ENCODE assay signal across 8 cellular contexts in the genomic region with DNA sequence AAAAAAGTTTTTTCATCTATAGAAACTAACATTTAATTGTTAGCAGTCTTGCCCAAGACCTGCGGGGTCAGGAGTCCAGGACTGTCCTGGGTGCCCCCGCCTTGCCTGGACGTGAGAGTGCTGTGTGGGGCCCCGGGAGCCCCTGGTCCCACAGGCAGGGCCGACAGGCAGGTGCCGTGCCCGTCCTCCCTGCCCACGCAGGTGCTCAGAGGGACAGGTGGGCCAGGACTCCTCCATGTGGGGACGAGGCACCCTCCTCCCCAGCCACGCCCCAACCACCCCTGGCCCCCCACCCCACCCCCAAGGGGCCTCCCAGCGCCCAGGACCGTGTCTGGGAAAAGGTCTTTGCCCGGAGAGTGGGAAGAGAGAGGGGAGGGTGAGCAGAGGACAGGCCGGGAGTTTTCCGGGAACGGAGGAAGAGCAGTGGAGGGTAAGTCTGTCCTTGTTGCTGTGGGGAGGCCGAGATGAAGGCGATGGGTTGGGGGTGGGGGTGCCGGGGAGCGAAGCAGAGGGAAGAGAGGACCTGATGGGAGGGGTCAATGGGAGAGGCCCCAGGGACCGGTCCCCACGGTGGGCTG. TPM values are rescaled to one million over a fixed set of nuclear protein-coding genes. Genes with fewer than 3 reads are reported as not detected.
DNase-seq lines count a peak whose midpoint lies in the region; ATAC-seq and TF ChIP-seq lines count a peak whose summit lies in the region.

No MANE protein-coding gene starts in this region.

- peaks cover 3% of the 10 kb centered on the region for H3K4me1 ChIP-seq in muscle layer of colon (ENCODE audit: insufficient read depth, low read length)

- TF ChIP-seq CTCF in AG10803 (conservative IDR thresholded peaks at IDR 0.05; ENCODE audit: low read length): no peak

- no peaks in the 10 kb centered on the region for H3K9me3 ChIP-seq in MG63
- H3K9me3 ChIP-seq in muscle layer of colon (ENCODE audit: low read length): no peaks in the 10 kb centered on the region

- H3K4me3 ChIP-seq in AG10803 (ENCODE audit: low read length): peak overlapping the region; percentile 58
- H3K4me3 ChIP-seq in MG63: peak overlapping the region; percentile 65
- peak overlapping the region; percentile 38 to 75 for H3K4me3 ChIP-seq in muscle layer of colon (ENCODE audit: low read depth in 1 of 2, low read length in 2 of 2)

- DNase-seq in AG10803 (ENCODE audit: low read depth) (no peak), MG63 (no peak), NCI-H1694 treated with DMSO at 0.1 percent for 48 hours (lab: John Stamatoyannopoulos, UW) (no peak), D341Med (ENCODE audit: low spot score) (no peak)
- DNase-seq in effector CD8-positive, alpha-beta T cell (lab: John Stamatoyannopoulos, UW): no peak

- H3K36me3 ChIP-seq in MG63: no peaks in the 10 kb centered on the region
- no peaks in the 10 kb centered on the region for H3K36me3 ChIP-seq in muscle layer of colon (ENCODE audit: insufficient read depth, low read length)

- no peak overlapping the region for H3K9ac ChIP-seq in muscle layer of colon (ENCODE audit: low read length)

- H3K27ac ChIP-seq in cingulate gyrus (ENCODE audit: low read depth, low read length) (peak overlapping the region; percentile 99), muscle layer of colon (ENCODE audit: low read depth, low read length) (peak overlapping the region; percentile 58)

- H3K27me3 ChIP-seq in MG63 (no peaks in the 10 kb centered on the region), muscle layer of colon (ENCODE audit: control insufficient read depth in 1 of 2, insufficient read depth in 2 of 2, low read length in 2 of 2) (no peaks in the 10 kb centered on the region)

- ATAC-seq in HG03159 (IDR thresholded peaks at IDR 0.05; ENCODE audit: unreplicated experiment): no peak

RNA-seq across cellular contexts. Expression of a gene that starts 2.7 kb away (rescaled TPM):
- not detected in 2 replicates for total RNA-seq in MG63 (2014; rRNA removed; shearing (Covaris generic); ENCODE audit: low replicate concordance)

RNA-seq across cellular contexts. Expression of a gene that starts 4.3 kb away (rescaled TPM):
- not detected in 2 replicates for total RNA-seq in MG63 (2014; rRNA removed; shearing (Covaris generic); ENCODE audit: low replicate concordance)

RNA-seq across cellular contexts. Expression of a gene that starts 4.8 kb away (rescaled TPM):
- total RNA-seq in MG63 (2014; rRNA removed; shearing (Covaris generic); ENCODE audit: low replicate concordance): 66.3 and 88.3 TPM in 2 replicates

RNA-seq across cellular contexts. Expression of a gene that starts 28.0 kb away (rescaled TPM):
- total RNA-seq in MG63 (2014; rRNA removed; shearing (Covaris generic); ENCODE audit: low replicate concordance): not detected in 2 replicates

RNA-seq across cellular contexts. Expression of a gene that starts 33.5 kb away (rescaled TPM):
- not detected in 2 replicates for total RNA-seq in MG63 (2014; rRNA removed; shearing (Covaris generic); ENCODE audit: low replicate concordance)
